Comparison of ENCODE assay signal across 7 cellular contexts in the genomic region with DNA sequence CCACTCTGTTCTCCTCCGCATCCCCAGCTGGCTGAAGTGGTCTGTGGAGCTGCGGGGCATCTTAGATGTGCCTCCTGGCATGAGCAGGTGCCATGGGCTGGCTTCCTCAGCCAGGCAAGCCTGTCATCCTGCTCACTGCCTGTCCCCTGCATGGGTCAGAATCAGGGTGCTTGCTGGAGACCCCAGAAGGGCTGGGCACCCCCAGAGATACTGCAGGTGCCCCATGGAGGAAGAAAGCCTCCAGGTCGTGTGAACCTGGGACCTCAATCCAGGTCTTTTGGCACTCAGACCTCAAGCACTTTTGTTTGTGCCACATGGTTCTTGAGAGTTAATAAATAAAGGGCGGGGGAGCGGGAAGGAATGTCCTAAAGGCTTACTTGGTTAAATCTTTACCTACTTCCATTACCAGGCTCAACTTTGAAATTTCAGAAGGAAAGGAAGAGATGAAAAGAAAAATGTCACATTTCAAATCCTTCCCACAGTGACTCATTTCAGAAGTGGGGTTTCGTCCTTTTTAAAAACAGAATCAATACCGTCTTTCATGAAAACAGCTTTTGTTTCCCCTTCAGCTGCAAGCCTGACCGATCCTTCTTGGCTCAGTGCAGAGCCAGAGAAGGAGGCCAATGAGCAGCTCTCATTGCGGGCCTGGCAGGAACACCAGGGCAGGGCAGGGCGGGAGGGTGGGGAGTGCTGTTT.
DNase-seq lines count a peak whose midpoint lies in the region; ATAC-seq lines count a peak whose summit lies in the region.

No MANE protein-coding gene starts in this region.

- POLR2A ChIA-PET in CD4-positive, alpha-beta memory T cell (lab: Charles Lee; ENCODE audit: partially characterized antibody): no interaction called here

- H3K27ac ChIP-seq in CD4-positive, alpha-beta memory T cell (ENCODE audit: low read depth, low read length): no peak overlapping the region

- peak; percentile 85 for DNase-seq in epidermal melanocyte (ENCODE audit: insufficient read length, low spot score)
- peak; percentile 64 for DNase-seq in sciatic nerve (ENCODE audit: low spot score)
- DNase-seq in CD4-positive, alpha-beta memory T cell: no peak
- DNase-seq in germinal center (ENCODE audit: low spot score): no peak
- no peak for DNase-seq in stimulated activated CD4-positive, alpha-beta T cell treated with anti-CD3 and anti-CD28 coated beads, Interleukin-1b, Interleukin-23, amount 100 ng/mL, for 48 hours

- H3K4me3 ChIP-seq in CD4-positive, alpha-beta memory T cell (ENCODE audit: low read length in 2 of 2): no peak overlapping the region

- H3K9me3 Mint-ChIP-seq in CD4-positive, alpha-beta memory T cell: peaks cover 0 to 3% (median 0%) of the 10 kb centered on the region in 8 donors

- H3K36me3 Mint-ChIP-seq in CD4-positive, alpha-beta memory T cell: no peaks in the 10 kb centered on the region

- H3K9me3 ChIP-seq in CD4-positive, alpha-beta memory T cell (ENCODE audit: control insufficient read depth in 1 of 2, low read length in 2 of 2): no peaks in the 10 kb centered on the region

- CTCF ChIA-PET in CD4-positive, alpha-beta memory T cell (lab: Charles Lee; ENCODE audit: partially characterized antibody): interaction anchor here (1.3 kb wide), 1 partner anchor 9 kb away, joined by 3 read pairs; no protein-coding TSS in a partner anchor

- H3K4me1 ChIP-seq in CD4-positive, alpha-beta memory T cell (ENCODE audit: insufficient read depth, low read length): no peaks in the 10 kb centered on the region

- no peaks in the 10 kb centered on the region for H3K4me1 Mint-ChIP-seq in CD4-positive, alpha-beta memory T cell

- ATAC-seq in GM19328 (IDR thresholded peaks at IDR 0.05; ENCODE audit: unreplicated experiment) (peak; percentile 79), HG03064 (IDR thresholded peaks at IDR 0.05; ENCODE audit: low read depth, unreplicated experiment) (peak; percentile 91), sciatic nerve (peak; percentile 91)

- peaks cover 0 to 5% of the 10 kb centered on the region in 2 donors for H3K27me3 Mint-ChIP-seq in CD4-positive, alpha-beta memory T cell

- no peaks in the 10 kb centered on the region for H3K27me3 ChIP-seq in CD4-positive, alpha-beta memory T cell (ENCODE audit: insufficient read depth, low read length)

- no peak overlapping the region for H3K27ac Mint-ChIP-seq in CD4-positive, alpha-beta memory T cell

- intact Hi-C loops in sciatic nerve (cut with DNase I): no loop called here
- intact Hi-C loops in CD4-positive, alpha-beta memory T cell (cut with micrococcal nuclease): no loop called here

- no peak overlapping the region for H3K4me3 Mint-ChIP-seq in CD4-positive, alpha-beta memory T cell

- no peaks in the 10 kb centered on the region for H3K36me3 ChIP-seq in CD4-positive, alpha-beta memory T cell (ENCODE audit: insufficient read depth, low read length)

Comparison
In these comparisons a context has a peak if more than half of its experiments do, and no peak if none do; other contexts are left out.
1. DNase-seq: peak in epidermal melanocyte (single experiment) and sciatic nerve (single experiment); none in CD4-positive, alpha-beta memory T cell (0 of 5), germinal center (single experiment) and stimulated activated CD4-positive, alpha-beta T cell treated with anti-CD3 and anti-CD28 coated beads, Interleukin-1b, Interleukin-23, amount 100 ng/mL, for 48 hours (single experiment).
2. Peak in every context shown above with its lines, with median percentiles within 50 percentile points of each other: ATAC-seq.